In the genomic region with DNA sequence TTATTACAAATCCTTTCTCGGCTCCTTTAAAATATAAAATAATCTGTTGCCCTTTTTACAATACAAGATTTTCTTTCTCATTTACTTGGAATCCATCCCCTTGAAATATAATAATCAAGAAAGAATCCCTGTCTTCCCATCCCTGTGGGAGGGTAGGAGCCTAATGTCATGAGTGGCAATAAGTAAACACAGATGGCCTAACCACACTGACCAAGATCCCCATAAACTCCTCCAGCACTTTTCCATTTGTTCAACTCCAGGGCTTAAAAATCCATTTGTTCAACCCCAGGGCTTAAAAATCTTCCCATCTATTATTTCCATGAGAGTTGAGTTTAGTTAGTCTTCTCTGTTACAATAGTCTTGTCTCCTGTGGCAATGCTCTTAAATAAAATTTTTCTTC, we compare ENCODE assay signal across 26 cellular contexts.
"Had no signal": no experiment of that assay in that cellular context is flagged by ENCODE, and none has a peak within 500 bp of the region (broad histone marks: within the 10 kb centered on the region; RNA-seq: fewer than 3 reads in every experiment).

No MANE protein-coding gene starts in this region.

- H3K4me3 ChIP-seq: left lung, lung, pancreas, psoas muscle, right atrium auricular region, skin epidermis, tibial artery had no signal

- H3K27ac Mint-ChIP-seq: activated CD4-positive, alpha-beta memory T cell treated with anti-CD3 and anti-CD28 coated beads for 36 hours; activated naive CD4-positive, alpha-beta T cell treated with anti-CD3 and anti-CD28 coated beads, Interleukin-2, amount 10 ng/mL, durations not matched to agents 7 days and 5 days; brain; dendritic cell treated with granulocyte-macrophage colony-stimulating factor and Interleukin-4, amounts not matched to agents 40 ng/mL and 50 ng/mL, for 4 days; naive thymus-derived CD8-positive, alpha-beta T cell; stimulated activated effector memory CD8-positive, alpha-beta T cell treated with anti-CD3 and anti-CD28 coated beads, Interleukin-12 subunit alpha, Interleukin-12 subunit beta, amount 100 ng/mL, for 72 hours; stimulated activated naive CD8-positive, alpha-beta T cell treated with anti-CD3 and anti-CD28 coated beads, Interleukin-15, amount 100 ng/mL, for 72 hours; T-helper 1 cell treated with Interleukin-12 subunit alpha and Interleukin-12 subunit beta and Interleukin-4 antibody, amounts not matched to agents 30 μg/mL and 1 μg/mL, for 36 hours had no signal

- DNase-seq: activated CD4-positive, alpha-beta memory T cell treated with anti-CD3 and anti-CD28 coated beads for 36 hours; activated CD4-positive, alpha-beta T cell treated with anti-CD3 and anti-CD28 coated beads for 48 hours; activated CD4-positive, CD25-positive, alpha-beta regulatory T cell; activated effector memory CD4-positive, alpha-beta T cell treated with anti-CD3 and anti-CD28 coated beads, Interleukin-2, amount 50 U/mL, for 16 hours; activated naive CD4-positive, alpha-beta T cell treated with anti-CD3 and anti-CD28 coated beads, Interleukin-2, amount 10 ng/mL, durations not matched to agents 7 days and 5 days; activated T-cell treated with anti-CD3 and anti-CD28 coated beads, Interleukin-2, amount 50 U/mL, for 48 hours; amygdala; effector CD4-positive, alpha-beta T cell; foreskin fibroblast; kidney glomerular epithelial cell; left lung; naive thymus-derived CD8-positive, alpha-beta T cell; pancreas; psoas muscle; stimulated activated CD4-positive, alpha-beta T cell treated with anti-CD3 and anti-CD28 coated beads, Interleukin-2, amount 100 ng/mL, for 24 hours; stimulated activated naive CD8-positive, alpha-beta T cell treated with anti-CD3 and anti-CD28 coated beads, Interleukin-15, amount 100 ng/mL, for 72 hours; T1000; tibial artery had no signal

- H3K27me3 ChIP-seq: left lung, neutrophil, pancreas, right atrium auricular region, tibial artery had no signal

- H3K27me3 Mint-ChIP-seq: activated CD4-positive, alpha-beta memory T cell treated with anti-CD3 and anti-CD28 coated beads for 36 hours; activated naive CD4-positive, alpha-beta T cell treated with anti-CD3 and anti-CD28 coated beads, Interleukin-2, amount 10 ng/mL, durations not matched to agents 7 days and 5 days; dendritic cell treated with granulocyte-macrophage colony-stimulating factor and Interleukin-4, amounts not matched to agents 40 ng/mL and 50 ng/mL, for 4 days; naive thymus-derived CD8-positive, alpha-beta T cell; stimulated activated naive CD8-positive, alpha-beta T cell treated with anti-CD3 and anti-CD28 coated beads, Interleukin-15, amount 100 ng/mL, for 72 hours had no signal

- H3K4me1 Mint-ChIP-seq: activated naive CD4-positive, alpha-beta T cell treated with anti-CD3 and anti-CD28 coated beads, Interleukin-2, amount 10 ng/mL, durations not matched to agents 7 days and 5 days; naive thymus-derived CD8-positive, alpha-beta T cell; stimulated activated effector memory CD8-positive, alpha-beta T cell treated with anti-CD3 and anti-CD28 coated beads, Interleukin-12 subunit alpha, Interleukin-12 subunit beta, amount 100 ng/mL, for 72 hours; stimulated activated naive CD8-positive, alpha-beta T cell treated with anti-CD3 and anti-CD28 coated beads, Interleukin-15, amount 100 ng/mL, for 72 hours had no signal

- H3K27ac ChIP-seq: left lung, neutrophil, pancreas, psoas muscle, right atrium auricular region, skin epidermis, tibial artery had no signal

- H3K36me3 Mint-ChIP-seq: activated CD4-positive, alpha-beta memory T cell treated with anti-CD3 and anti-CD28 coated beads for 36 hours; activated naive CD4-positive, alpha-beta T cell treated with anti-CD3 and anti-CD28 coated beads, Interleukin-2, amount 10 ng/mL, durations not matched to agents 7 days and 5 days; brain; naive thymus-derived CD8-positive, alpha-beta T cell; stimulated activated effector memory CD8-positive, alpha-beta T cell treated with anti-CD3 and anti-CD28 coated beads, Interleukin-12 subunit alpha, Interleukin-12 subunit beta, amount 100 ng/mL, for 72 hours had no signal

- H3K9me3 Mint-ChIP-seq: brain; dendritic cell treated with granulocyte-macrophage colony-stimulating factor and Interleukin-4, amounts not matched to agents 40 ng/mL and 50 ng/mL, for 4 days had no signal

- H3K9me3 ChIP-seq: left lung, neutrophil, pancreas, psoas muscle, right atrium auricular region, tibial artery had no signal

- H3K4me1 ChIP-seq: left lung, psoas muscle, right atrium auricular region, tibial artery had no signal

- H3K4me3 Mint-ChIP-seq: activated CD4-positive, alpha-beta memory T cell treated with anti-CD3 and anti-CD28 coated beads for 36 hours; activated naive CD4-positive, alpha-beta T cell treated with anti-CD3 and anti-CD28 coated beads, Interleukin-2, amount 10 ng/mL, durations not matched to agents 7 days and 5 days; brain; dendritic cell treated with granulocyte-macrophage colony-stimulating factor and Interleukin-4, amounts not matched to agents 40 ng/mL and 50 ng/mL, for 4 days; naive thymus-derived CD8-positive, alpha-beta T cell; stimulated activated effector memory CD8-positive, alpha-beta T cell treated with anti-CD3 and anti-CD28 coated beads, Interleukin-12 subunit alpha, Interleukin-12 subunit beta, amount 100 ng/mL, for 72 hours; stimulated activated naive CD8-positive, alpha-beta T cell treated with anti-CD3 and anti-CD28 coated beads, Interleukin-15, amount 100 ng/mL, for 72 hours; T-helper 1 cell treated with Interleukin-12 subunit alpha and Interleukin-12 subunit beta and Interleukin-4 antibody, amounts not matched to agents 30 μg/mL and 1 μg/mL, for 36 hours had no signal

- H3K36me3 ChIP-seq: left lung, neutrophil, pancreas, right atrium auricular region, tibial artery had no signal
